In the genomic region with DNA sequence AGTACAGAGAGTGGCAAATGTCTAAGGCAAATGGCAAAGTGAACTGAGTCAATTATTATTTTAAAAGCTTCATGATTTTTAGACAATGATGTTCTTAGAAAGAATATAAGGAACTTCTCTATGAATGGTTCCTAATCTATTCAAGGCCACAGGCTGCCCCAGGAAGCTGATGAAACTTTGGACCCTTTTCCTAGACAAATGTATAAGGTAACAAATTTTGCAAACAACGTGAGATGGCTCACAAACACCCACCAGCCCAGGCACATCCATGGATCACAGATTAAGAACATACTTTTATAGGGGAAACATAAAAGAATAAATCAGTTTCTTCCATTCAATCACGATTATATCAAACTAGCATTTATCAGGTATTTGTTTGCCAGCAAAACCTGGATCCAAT, we compare ENCODE assay signal across 1 cellular context.
TF ChIP-seq lines count a peak whose summit lies in the region.

No MANE protein-coding gene starts in this region.

TF ChIP-seq in HepG2, 621 proteins besides CTCF, POLR2A, EP300 and RAD21 (continued from another document and continues in another):
- TF ChIP-seq SOX13 (IDR thresholded peaks at IDR 0.05): no peak
- peak in 1 of 2 experiments; percentile 85; a peak in 2 of 4 replicates for TF ChIP-seq SOX13 (CRISPR knock-in tag; conservative IDR thresholded peaks at IDR 0.05 in 1 of 2, IDR thresholded peaks at IDR 0.05 in 1 of 2)
- no peak for TF ChIP-seq IKZF4 (CRISPR knock-in tag; IDR thresholded peaks at IDR 0.05; ENCODE audit: borderline replicate concordance, low read depth, not compliant biosample characterization)
- no peak for TF ChIP-seq SP2 (CRISPR knock-in tag; IDR thresholded peaks at IDR 0.05)
- no peak for TF ChIP-seq REPIN1 (CRISPR knock-in tag; IDR thresholded peaks at IDR 0.05; ENCODE audit: borderline replicate concordance, low read depth)
- no peak for TF ChIP-seq EED (CRISPR knock-in tag; IDR thresholded peaks at IDR 0.05)
- TF ChIP-seq ZSCAN21 (CRISPR knock-in tag; IDR thresholded peaks at IDR 0.05; ENCODE audit: borderline replicate concordance): no peak
- no peak for TF ChIP-seq ZNF552 (CRISPR knock-in tag; IDR thresholded peaks at IDR 0.05; ENCODE audit: borderline replicate concordance)
- TF ChIP-seq, protein P1, sequence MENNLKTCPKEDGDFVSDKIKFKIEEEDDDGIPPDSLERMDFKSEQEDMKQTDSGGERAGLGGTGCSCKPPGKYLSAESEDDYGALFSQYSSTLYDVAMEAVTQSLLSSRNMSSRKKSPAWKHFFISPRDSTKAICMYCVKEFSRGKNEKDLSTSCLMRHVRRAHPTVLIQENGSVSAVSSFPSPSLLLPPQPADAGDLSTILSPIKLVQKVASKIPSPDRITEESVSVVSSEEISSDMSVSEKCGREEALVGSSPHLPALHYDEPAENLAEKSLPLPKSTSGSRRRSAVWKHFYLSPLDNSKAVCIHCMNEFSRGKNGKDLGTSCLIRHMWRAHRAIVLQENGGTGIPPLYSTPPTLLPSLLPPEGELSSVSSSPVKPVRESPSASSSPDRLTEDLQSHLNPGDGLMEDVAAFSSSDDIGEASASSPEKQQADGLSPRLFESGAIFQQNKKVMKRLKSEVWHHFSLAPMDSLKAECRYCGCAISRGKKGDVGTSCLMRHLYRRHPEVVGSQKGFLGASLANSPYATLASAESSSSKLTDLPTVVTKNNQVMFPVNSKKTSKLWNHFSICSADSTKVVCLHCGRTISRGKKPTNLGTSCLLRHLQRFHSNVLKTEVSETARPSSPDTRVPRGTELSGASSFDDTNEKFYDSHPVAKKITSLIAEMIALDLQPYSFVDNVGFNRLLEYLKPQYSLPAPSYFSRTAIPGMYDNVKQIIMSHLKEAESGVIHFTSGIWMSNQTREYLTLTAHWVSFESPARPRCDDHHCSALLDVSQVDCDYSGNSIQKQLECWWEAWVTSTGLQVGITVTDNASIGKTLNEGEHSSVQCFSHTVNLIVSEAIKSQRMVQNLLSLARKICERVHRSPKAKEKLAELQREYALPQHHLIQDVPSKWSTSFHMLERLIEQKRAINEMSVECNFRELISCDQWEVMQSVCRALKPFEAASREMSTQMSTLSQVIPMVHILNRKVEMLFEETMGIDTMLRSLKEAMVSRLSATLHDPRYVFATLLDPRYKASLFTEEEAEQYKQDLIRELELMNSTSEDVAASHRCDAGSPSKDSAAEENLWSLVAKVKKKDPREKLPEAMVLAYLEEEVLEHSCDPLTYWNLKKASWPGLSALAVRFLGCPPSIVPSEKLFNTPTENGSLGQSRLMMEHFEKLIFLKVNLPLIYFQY (CRISPR knock-in tag; IDR thresholded peaks at IDR 0.05; ENCODE audit: borderline replicate concordance): no peak
- TF ChIP-seq KDM5A (IDR thresholded peaks at IDR 0.05; ENCODE audit: borderline replicate concordance, low read length): no peak
- no peak for TF ChIP-seq ZNF24 (IDR thresholded peaks at IDR 0.05)
- TF ChIP-seq MXI1 (IDR thresholded peaks at IDR 0.05; ENCODE audit: borderline replicate concordance, low read depth, low read length): no peak
- TF ChIP-seq ZIK1 (CRISPR knock-in tag; IDR thresholded peaks at IDR 0.05; ENCODE audit: borderline replicate concordance, low read depth): no peak
- TF ChIP-seq ZMYM3 (CRISPR knock-in tag; IDR thresholded peaks at IDR 0.05): peak; percentile 36; the same call in 1 of the 2 replicates
- TF ChIP-seq XRCC5 (optimal IDR thresholded peaks at IDR 0.05; ENCODE audit: low read length): no peak
- TF ChIP-seq ZMAT3 (CRISPR knock-in tag; conservative IDR thresholded peaks at IDR 0.05): no peak
- no peak for TF ChIP-seq ZBTB8A (CRISPR knock-in tag; IDR thresholded peaks at IDR 0.05; ENCODE audit: borderline replicate concordance, low read depth)
- peak; percentile 40; the same call in 1 of the 2 replicates for TF ChIP-seq ZNF7 (CRISPR knock-in tag; IDR thresholded peaks at IDR 0.05)
- TF ChIP-seq SALL2 (CRISPR knock-in tag; IDR thresholded peaks at IDR 0.05): no peak
- TF ChIP-seq ZNF230 (CRISPR knock-in tag; IDR thresholded peaks at IDR 0.05): no peak
- TF ChIP-seq MEF2D (CRISPR knock-in tag; IDR thresholded peaks at IDR 0.05): no peak
- TF ChIP-seq FOSL1 (CRISPR knock-in tag; IDR thresholded peaks at IDR 0.05; ENCODE audit: borderline replicate concordance): no peak
- TF ChIP-seq DR1 (CRISPR knock-in tag; IDR thresholded peaks at IDR 0.05): no peak
- TF ChIP-seq ZNF788 (CRISPR knock-in tag; IDR thresholded peaks at IDR 0.05; ENCODE audit: borderline replicate concordance): no peak
- no peak; the same call in 1 of the 2 replicates for TF ChIP-seq ISL2 (CRISPR knock-in tag; IDR thresholded peaks at IDR 0.05)
- TF ChIP-seq PAWR (CRISPR knock-in tag; IDR thresholded peaks at IDR 0.05; ENCODE audit: borderline replicate concordance): no peak
- TF ChIP-seq, protein P2, sequence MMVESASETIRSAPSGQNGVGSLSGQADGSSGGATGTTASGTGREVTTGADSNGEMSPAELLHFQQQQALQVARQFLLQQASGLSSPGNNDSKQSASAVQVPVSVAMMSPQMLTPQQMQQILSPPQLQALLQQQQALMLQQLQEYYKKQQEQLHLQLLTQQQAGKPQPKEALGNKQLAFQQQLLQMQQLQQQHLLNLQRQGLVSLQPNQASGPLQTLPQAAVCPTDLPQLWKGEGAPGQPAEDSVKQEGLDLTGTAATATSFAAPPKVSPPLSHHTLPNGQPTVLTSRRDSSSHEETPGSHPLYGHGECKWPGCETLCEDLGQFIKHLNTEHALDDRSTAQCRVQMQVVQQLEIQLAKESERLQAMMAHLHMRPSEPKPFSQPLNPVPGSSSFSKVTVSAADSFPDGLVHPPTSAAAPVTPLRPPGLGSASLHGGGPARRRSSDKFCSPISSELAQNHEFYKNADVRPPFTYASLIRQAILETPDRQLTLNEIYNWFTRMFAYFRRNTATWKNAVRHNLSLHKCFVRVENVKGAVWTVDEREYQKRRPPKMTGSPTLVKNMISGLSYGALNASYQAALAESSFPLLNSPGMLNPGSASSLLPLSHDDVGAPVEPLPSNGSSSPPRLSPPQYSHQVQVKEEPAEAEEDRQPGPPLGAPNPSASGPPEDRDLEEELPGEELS (CRISPR knock-in tag; IDR thresholded peaks at IDR 0.05): peak; percentile 72
- no peak for TF ChIP-seq KDM4B (CRISPR knock-in tag; IDR thresholded peaks at IDR 0.05)
- TF ChIP-seq, protein P3, sequence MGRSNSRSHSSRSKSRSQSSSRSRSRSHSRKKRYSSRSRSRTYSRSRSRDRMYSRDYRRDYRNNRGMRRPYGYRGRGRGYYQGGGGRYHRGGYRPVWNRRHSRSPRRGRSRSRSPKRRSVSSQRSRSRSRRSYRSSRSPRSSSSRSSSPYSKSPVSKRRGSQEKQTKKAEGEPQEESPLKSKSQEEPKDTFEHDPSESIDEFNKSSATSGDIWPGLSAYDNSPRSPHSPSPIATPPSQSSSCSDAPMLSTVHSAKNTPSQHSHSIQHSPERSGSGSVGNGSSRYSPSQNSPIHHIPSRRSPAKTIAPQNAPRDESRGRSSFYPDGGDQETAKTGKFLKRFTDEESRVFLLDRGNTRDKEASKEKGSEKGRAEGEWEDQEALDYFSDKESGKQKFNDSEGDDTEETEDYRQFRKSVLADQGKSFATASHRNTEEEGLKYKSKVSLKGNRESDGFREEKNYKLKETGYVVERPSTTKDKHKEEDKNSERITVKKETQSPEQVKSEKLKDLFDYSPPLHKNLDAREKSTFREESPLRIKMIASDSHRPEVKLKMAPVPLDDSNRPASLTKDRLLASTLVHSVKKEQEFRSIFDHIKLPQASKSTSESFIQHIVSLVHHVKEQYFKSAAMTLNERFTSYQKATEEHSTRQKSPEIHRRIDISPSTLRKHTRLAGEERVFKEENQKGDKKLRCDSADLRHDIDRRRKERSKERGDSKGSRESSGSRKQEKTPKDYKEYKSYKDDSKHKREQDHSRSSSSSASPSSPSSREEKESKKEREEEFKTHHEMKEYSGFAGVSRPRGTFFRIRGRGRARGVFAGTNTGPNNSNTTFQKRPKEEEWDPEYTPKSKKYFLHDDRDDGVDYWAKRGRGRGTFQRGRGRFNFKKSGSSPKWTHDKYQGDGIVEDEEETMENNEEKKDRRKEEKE (IDR thresholded peaks at IDR 0.05): no peak
- TF ChIP-seq ZNF143 (CRISPR knock-in tag; IDR thresholded peaks at IDR 0.05): no peak
- peak; percentile 84 for TF ChIP-seq GATAD2A (CRISPR knock-in tag; IDR thresholded peaks at IDR 0.05)
- TF ChIP-seq, protein P4, sequence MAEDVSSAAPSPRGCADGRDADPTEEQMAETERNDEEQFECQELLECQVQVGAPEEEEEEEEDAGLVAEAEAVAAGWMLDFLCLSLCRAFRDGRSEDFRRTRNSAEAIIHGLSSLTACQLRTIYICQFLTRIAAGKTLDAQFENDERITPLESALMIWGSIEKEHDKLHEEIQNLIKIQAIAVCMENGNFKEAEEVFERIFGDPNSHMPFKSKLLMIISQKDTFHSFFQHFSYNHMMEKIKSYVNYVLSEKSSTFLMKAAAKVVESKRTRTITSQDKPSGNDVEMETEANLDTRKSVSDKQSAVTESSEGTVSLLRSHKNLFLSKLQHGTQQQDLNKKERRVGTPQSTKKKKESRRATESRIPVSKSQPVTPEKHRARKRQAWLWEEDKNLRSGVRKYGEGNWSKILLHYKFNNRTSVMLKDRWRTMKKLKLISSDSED (CRISPR knock-in tag; IDR thresholded peaks at IDR 0.05): no peak
- TF ChIP-seq BCL6 (CRISPR knock-in tag; IDR thresholded peaks at IDR 0.05): peak; percentile 100
- no peak for TF ChIP-seq FOXA1 (IDR thresholded peaks at IDR 0.05)
- no peak for TF ChIP-seq FOXA1 (CRISPR knock-in tag; IDR thresholded peaks at IDR 0.05)
- no peak; the same call in 1 of the 2 replicates for TF ChIP-seq ZNF317 (CRISPR knock-in tag; IDR thresholded peaks at IDR 0.05)
- TF ChIP-seq POGZ (CRISPR knock-in tag; IDR thresholded peaks at IDR 0.05): peak; percentile 83
- peak; percentile 88; the same call in 1 of the 2 replicates for TF ChIP-seq HMG20A (CRISPR knock-in tag; IDR thresholded peaks at IDR 0.05; ENCODE audit: borderline replicate concordance)
- TF ChIP-seq AGO1 (IDR thresholded peaks at IDR 0.05; ENCODE audit: low read depth, low read length, poor library complexity, severe bottlenecking): no peak
- TF ChIP-seq, protein P5, sequence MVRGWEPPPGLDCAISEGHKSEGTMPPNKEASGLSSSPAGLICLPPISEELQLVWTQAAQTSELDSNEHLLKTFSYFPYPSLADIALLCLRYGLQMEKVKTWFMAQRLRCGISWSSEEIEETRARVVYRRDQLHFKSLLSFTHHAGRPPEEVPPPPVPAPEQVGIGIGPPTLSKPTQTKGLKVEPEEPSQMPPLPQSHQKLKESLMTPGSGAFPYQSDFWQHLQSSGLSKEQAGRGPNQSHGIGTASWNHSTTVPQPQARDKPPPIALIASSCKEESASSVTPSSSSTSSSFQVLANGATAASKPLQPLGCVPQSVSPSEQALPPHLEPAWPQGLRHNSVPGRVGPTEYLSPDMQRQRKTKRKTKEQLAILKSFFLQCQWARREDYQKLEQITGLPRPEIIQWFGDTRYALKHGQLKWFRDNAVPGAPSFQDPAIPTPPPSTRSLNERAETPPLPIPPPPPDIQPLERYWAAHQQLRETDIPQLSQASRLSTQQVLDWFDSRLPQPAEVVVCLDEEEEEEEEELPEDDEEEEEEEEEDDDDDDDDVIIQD (CRISPR knock-in tag; IDR thresholded peaks at IDR 0.05; ENCODE audit: low read depth): peak; percentile 98
- TF ChIP-seq ETV6 (CRISPR knock-in tag; conservative IDR thresholded peaks at IDR 0.05): no peak
- 0 out of 2 replicates have a peak, but pooled peaks have one; percentile 10 for TF ChIP-seq GATAD1 (CRISPR knock-in tag; IDR thresholded peaks at IDR 0.05)
- no peak for TF ChIP-seq THYN1 (CRISPR knock-in tag; IDR thresholded peaks at IDR 0.05; ENCODE audit: borderline replicate concordance, low read depth)
- TF ChIP-seq ZNF44 (CRISPR knock-in tag; IDR thresholded peaks at IDR 0.05): no peak
- TF ChIP-seq, protein P6, sequence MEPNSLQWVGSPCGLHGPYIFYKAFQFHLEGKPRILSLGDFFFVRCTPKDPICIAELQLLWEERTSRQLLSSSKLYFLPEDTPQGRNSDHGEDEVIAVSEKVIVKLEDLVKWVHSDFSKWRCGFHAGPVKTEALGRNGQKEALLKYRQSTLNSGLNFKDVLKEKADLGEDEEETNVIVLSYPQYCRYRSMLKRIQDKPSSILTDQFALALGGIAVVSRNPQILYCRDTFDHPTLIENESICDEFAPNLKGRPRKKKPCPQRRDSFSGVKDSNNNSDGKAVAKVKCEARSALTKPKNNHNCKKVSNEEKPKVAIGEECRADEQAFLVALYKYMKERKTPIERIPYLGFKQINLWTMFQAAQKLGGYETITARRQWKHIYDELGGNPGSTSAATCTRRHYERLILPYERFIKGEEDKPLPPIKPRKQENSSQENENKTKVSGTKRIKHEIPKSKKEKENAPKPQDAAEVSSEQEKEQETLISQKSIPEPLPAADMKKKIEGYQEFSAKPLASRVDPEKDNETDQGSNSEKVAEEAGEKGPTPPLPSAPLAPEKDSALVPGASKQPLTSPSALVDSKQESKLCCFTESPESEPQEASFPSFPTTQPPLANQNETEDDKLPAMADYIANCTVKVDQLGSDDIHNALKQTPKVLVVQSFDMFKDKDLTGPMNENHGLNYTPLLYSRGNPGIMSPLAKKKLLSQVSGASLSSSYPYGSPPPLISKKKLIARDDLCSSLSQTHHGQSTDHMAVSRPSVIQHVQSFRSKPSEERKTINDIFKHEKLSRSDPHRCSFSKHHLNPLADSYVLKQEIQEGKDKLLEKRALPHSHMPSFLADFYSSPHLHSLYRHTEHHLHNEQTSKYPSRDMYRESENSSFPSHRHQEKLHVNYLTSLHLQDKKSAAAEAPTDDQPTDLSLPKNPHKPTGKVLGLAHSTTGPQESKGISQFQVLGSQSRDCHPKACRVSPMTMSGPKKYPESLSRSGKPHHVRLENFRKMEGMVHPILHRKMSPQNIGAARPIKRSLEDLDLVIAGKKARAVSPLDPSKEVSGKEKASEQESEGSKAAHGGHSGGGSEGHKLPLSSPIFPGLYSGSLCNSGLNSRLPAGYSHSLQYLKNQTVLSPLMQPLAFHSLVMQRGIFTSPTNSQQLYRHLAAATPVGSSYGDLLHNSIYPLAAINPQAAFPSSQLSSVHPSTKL (CRISPR knock-in tag; IDR thresholded peaks at IDR 0.05): peak; percentile 96
- peak; percentile 24; the same call in 1 of the 2 replicates for TF ChIP-seq SAP130 (CRISPR knock-in tag; IDR thresholded peaks at IDR 0.05; ENCODE audit: low read depth)
- TF ChIP-seq KLF16 (CRISPR knock-in tag; IDR thresholded peaks at IDR 0.05): peak in 1 of 2 experiments; percentile 34; a peak in 1 of 4 replicates
- TF ChIP-seq ISX (CRISPR knock-in tag; conservative IDR thresholded peaks at IDR 0.05): no peak
- TF ChIP-seq ELF4 (CRISPR knock-in tag; IDR thresholded peaks at IDR 0.05; ENCODE audit: borderline replicate concordance): no peak
- TF ChIP-seq SMAD9 (CRISPR knock-in tag; IDR thresholded peaks at IDR 0.05): no peak
- TF ChIP-seq SCMH1 (CRISPR knock-in tag; IDR thresholded peaks at IDR 0.05; ENCODE audit: borderline replicate concordance): no peak
- TF ChIP-seq ELF3 (CRISPR knock-in tag; IDR thresholded peaks at IDR 0.05): peak; percentile 75
- no peak for TF ChIP-seq GABPA (IDR thresholded peaks at IDR 0.05; ENCODE audit: low read depth, low read length)
- no peak for TF ChIP-seq GABPA (CRISPR knock-in tag; IDR thresholded peaks at IDR 0.05; ENCODE audit: low read depth)
- TF ChIP-seq ZNF562 (CRISPR knock-in tag; IDR thresholded peaks at IDR 0.05; ENCODE audit: borderline replicate concordance): no peak
- TF ChIP-seq, protein P7, sequence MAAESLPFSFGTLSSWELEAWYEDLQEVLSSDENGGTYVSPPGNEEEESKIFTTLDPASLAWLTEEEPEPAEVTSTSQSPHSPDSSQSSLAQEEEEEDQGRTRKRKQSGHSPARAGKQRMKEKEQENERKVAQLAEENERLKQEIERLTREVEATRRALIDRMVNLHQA (CRISPR knock-in tag; IDR thresholded peaks at IDR 0.05): no peak
- no peak for TF ChIP-seq FOXP1 (IDR thresholded peaks at IDR 0.05)
- TF ChIP-seq FOXP1 (CRISPR knock-in tag; IDR thresholded peaks at IDR 0.05): no peak
